Comparison of ENCODE assay signal across 8 cellular contexts in genomic region chr11:75241036-75241905, GRCh38. TPM values are rescaled to one million over a fixed set of nuclear protein-coding genes. Genes with fewer than 3 reads are reported as not detected.
DNase-seq lines count a peak whose midpoint lies in the region; ATAC-seq and TF ChIP-seq lines count a peak whose summit lies in the region.

No MANE protein-coding gene starts in this region.

- ATAC-seq in GM21737 (IDR thresholded peaks at IDR 0.05; ENCODE audit: unreplicated experiment) (peak; percentile 84), Right ventricle myocardium superior (ENCODE audit: poor library complexity) (peak; percentile 97)
- peak; percentile 90 to 92 for ATAC-seq in activated naive CD4-positive, alpha-beta T cell treated with anti-CD3 and anti-CD28 coated beads, Interleukin-2, amount 50 U/mL, for 72 hours

- no peaks in the 10 kb centered on the region for H3K36me3 Mint-ChIP-seq in activated naive CD4-positive, alpha-beta T cell treated with anti-CD3 and anti-CD28 coated beads, Interleukin-2, amount 50 U/mL, for 72 hours

- H3K18ac ChIP-seq in trophoblast cell (ENCODE audit: low read length), result no peak overlapping the region

- TF ChIP-seq CTCF in KMS-11 (conservative IDR thresholded peaks at IDR 0.05; ENCODE audit: low read depth, low read length) (no peak; the same call in 1 of the 2 replicates), tibial artery (IDR thresholded peaks at IDR 0.05) (peak; percentile 62 to 96)

- H3K4ac ChIP-seq in trophoblast cell (ENCODE audit: low read depth, low read length), result no peak overlapping the region

- no peak overlapping the region for H2BK5ac ChIP-seq in trophoblast cell (ENCODE audit: low read depth, low read length, poor library complexity)

- no peak overlapping the region for H2BK120ac ChIP-seq in trophoblast cell (ENCODE audit: insufficient read depth, low read length, poor library complexity)

- H3K9me3 ChIP-seq in trophoblast cell (ENCODE audit: insufficient read depth, low read depth, low read length) (peaks cover 11% of the 10 kb centered on the region), tibial artery (no peaks in the 10 kb centered on the region)

- H4K20me1 ChIP-seq in KMS-11 (ENCODE audit: insufficient read depth), result no peaks in the 10 kb centered on the region

- H2AFZ ChIP-seq in KMS-11 (ENCODE audit: low read depth) (peak overlapping the region; percentile 64), trophoblast cell (ENCODE audit: insufficient read depth, low read length, poor library complexity) (peak overlapping the region; percentile 63)

- no peaks in the 10 kb centered on the region for H3K9me3 Mint-ChIP-seq in activated naive CD4-positive, alpha-beta T cell treated with anti-CD3 and anti-CD28 coated beads, Interleukin-2, amount 50 U/mL, for 72 hours

- H3K79me2 ChIP-seq in KMS-11 (ENCODE audit: insufficient read depth, low read depth), result no peaks in the 10 kb centered on the region
- no peaks in the 10 kb centered on the region for H3K79me2 ChIP-seq in trophoblast cell (ENCODE audit: control insufficient read depth, insufficient read depth, low read length, poor library complexity)

- no peaks in the 10 kb centered on the region for H3K79me1 ChIP-seq in trophoblast cell (ENCODE audit: low read length)

- H3K27ac ChIP-seq in KMS-11 (no peak overlapping the region), trophoblast cell (ENCODE audit: low read depth, low read length) (no peak overlapping the region), tibial artery (no peak overlapping the region)

- H2BK12ac ChIP-seq in trophoblast cell (ENCODE audit: low read length), result no peak overlapping the region

- H4K12ac ChIP-seq in trophoblast cell (ENCODE audit: low read depth, low read length), result no peak overlapping the region

- H3K27ac Mint-ChIP-seq in activated naive CD4-positive, alpha-beta T cell treated with anti-CD3 and anti-CD28 coated beads, Interleukin-2, amount 50 U/mL, for 72 hours, result no peak overlapping the region

- no peaks in the 10 kb centered on the region for H3K36me3 ChIP-seq in KMS-11 (ENCODE audit: insufficient read depth)
- no peaks in the 10 kb centered on the region for H3K36me3 ChIP-seq in trophoblast cell (ENCODE audit: control insufficient read depth in 1 of 2, insufficient read depth in 2 of 2, low read length in 2 of 2)
- no peaks in the 10 kb centered on the region for H3K36me3 ChIP-seq in tibial artery

- H3K4me2 ChIP-seq in KMS-11, result no peak overlapping the region
- H3K4me2 ChIP-seq in trophoblast cell (ENCODE audit: low read length), result peak overlapping the region; percentile 97

- H3K4me1 ChIP-seq in KMS-11 (ENCODE audit: low read depth, poor library complexity, severe bottlenecking) (no peaks in the 10 kb centered on the region), trophoblast cell (ENCODE audit: control insufficient read depth in 1 of 2, insufficient read depth in 2 of 2, low read length in 2 of 2) (peaks cover 5 to 9% of the 10 kb centered on the region in 2 experiments), tibial artery (peaks cover 0 to 27% (median 17%) of the 10 kb centered on the region in 4 donors)

- WGBS in trophoblast cell (ENCODE audit: extremely low coverage, insufficient coverage, insufficient read length), result no CpG with 5 or more reads among the region's 140 CpGs

- H3K27me3 ChIP-seq in KMS-11 (ENCODE audit: insufficient read depth, low read depth) (peaks cover 12% of the 10 kb centered on the region; the same call in 1 of the 2 replicates), trophoblast cell (ENCODE audit: insufficient read depth, low read length) (peaks cover 37% of the 10 kb centered on the region), tibial artery (peaks cover 0 to 81% of the 10 kb centered on the region in 2 donors)

- H3K4me3 ChIP-seq in KMS-11 (IDR thresholded peaks at IDR 0.05; ENCODE audit: insufficient read depth, low read depth, low read length), result no peak overlapping the region
- peak overlapping the region; percentile 74 for H3K4me3 ChIP-seq in trophoblast cell (ENCODE audit: low read depth, low read length)
- peak overlapping the region; percentile 36 to 39 for H3K4me3 ChIP-seq in tibial artery

- no peak overlapping the region for H3K9ac ChIP-seq in KMS-11
- H3K9ac ChIP-seq in trophoblast cell (ENCODE audit: low read length), result no peak overlapping the region

- no peak overlapping the region for H3K23ac ChIP-seq in trophoblast cell (ENCODE audit: low read length)

- H3K14ac ChIP-seq in trophoblast cell (ENCODE audit: low read length), result no peak overlapping the region

- no peak overlapping the region for H4K8ac ChIP-seq in trophoblast cell (ENCODE audit: low read depth, low read length)

- peak; percentile 93 for DNase-seq in DMS53 treated with DMSO at 0.1 percent for 48 hours (lab: John Stamatoyannopoulos, UW; ENCODE audit: unreplicated experiment)
- peak; percentile 81 for DNase-seq in SK-N-DZ (ENCODE audit: low spot score)
- DNase-seq in activated naive CD4-positive, alpha-beta T cell treated with anti-CD3 and anti-CD28 coated beads, Interleukin-2, amount 50 U/mL, for 72 hours (ENCODE audit: low spot score in 2 of 2), result peak; percentile 92 to 97
- peak; percentile 90 for DNase-seq in Right ventricle myocardium superior
- DNase-seq in trophoblast cell, result peak; percentile 85 to 97
- peak; percentile 61 to 84 for DNase-seq in tibial artery

- no peak overlapping the region for H4K91ac ChIP-seq in trophoblast cell (ENCODE audit: low read depth, low read length)

- intact Hi-C loops in Right ventricle myocardium superior (cut with DNase I) (loop anchor here (10.0 kb wide), 1 partner anchor 306 kb away; no protein-coding TSS in a partner anchor), tibial artery (cut with DNase I; ENCODE audit: low total_unique reads) (loop anchor here (5.0 kb wide), 1 partner anchor 94 kb away; no protein-coding TSS in a partner anchor)

- no peak overlapping the region for H2AK5ac ChIP-seq in trophoblast cell (ENCODE audit: low read length)

RNA-seq across cellular contexts. Expression of gene TPBGL, which starts 0.7 kb away (rescaled TPM):
- 0.06 and 0.16 TPM in 2 replicates for polyA plus RNA-seq in SK-N-DZ (2014; cell fraction: cytosol; rRNA removed)
- 0.24 TPM in 1 of 2 replicates, not detected in the other for polyA plus RNA-seq in SK-N-DZ (2014; cell fraction: nucleus; rRNA removed)
- total RNA-seq in activated naive CD4-positive, alpha-beta T cell treated with anti-CD3 and anti-CD28 coated beads, Interleukin-2, amount 50 U/mL, for 72 hours, result under 1 TPM; 0.07 to 0.68 TPM
- total RNA-seq in Right ventricle myocardium superior, result 0.11 TPM
- 0.33 and 0.50 TPM in 2 replicates for polyA plus RNA-seq in trophoblast cell (2013)
